21 cellular contexts compared by ENCODE assay signal in genomic region chr21:38902608-38903445, GRCh38.
DNase-seq lines count a peak whose midpoint lies in the region; ATAC-seq and TF ChIP-seq lines count a peak whose summit lies in the region.
"Had no signal": no experiment of that assay in that cellular context is flagged by ENCODE, and none has a peak within 500 bp of the region (broad histone marks: within the 10 kb centered on the region; RNA-seq: fewer than 3 reads in every experiment).

No MANE protein-coding gene starts in this region.

- no peaks in the 10 kb centered on the region for H3K27me3 ChIP-seq in heart right ventricle
- no peaks in the 10 kb centered on the region for H3K27me3 ChIP-seq in foreskin keratinocyte
- no peaks in the 10 kb centered on the region for H3K27me3 ChIP-seq in uterus
- H3K27me3 ChIP-seq: BLaER1 treated with 17β-estradiol and CSF1 and Interleukin-3, amounts not matched to agents 10 nM and 100 nM; upper lobe of right lung had no signal

- no peak overlapping the region for H3K27ac Mint-ChIP-seq in stimulated activated naive CD8-positive, alpha-beta T cell treated with anti-CD3 and anti-CD28 coated beads, Interleukin-15, amount 100 ng/mL, for 72 hours
- H3K27ac Mint-ChIP-seq: activated T-helper 17 cell treated with anti-CD3 and anti-CD28 coated beads, Interleukin-2, amount 50 U/mL, for 72 hours; memory B cell; natural killer cell; T-cell had no signal

- peaks cover 11 to 21% of the 10 kb centered on the region in 2 donors for H3K9me3 Mint-ChIP-seq in stimulated activated naive CD8-positive, alpha-beta T cell treated with anti-CD3 and anti-CD28 coated beads, Interleukin-15, amount 100 ng/mL, for 72 hours
- H3K9me3 Mint-ChIP-seq: natural killer cell had no signal

- peaks cover 0 to 14% (median 0%) of the 10 kb centered on the region in 11 donors for H3K9me3 ChIP-seq in heart right ventricle
- no peaks in the 10 kb centered on the region for H3K9me3 ChIP-seq in uterus
- H3K9me3 ChIP-seq: A549, upper lobe of right lung had no signal

- H3K4me1 ChIP-seq in heart right ventricle: peaks cover 12 to 37% (median 24%) of the 10 kb centered on the region in 9 donors
- H3K4me1 ChIP-seq in foreskin keratinocyte: peaks cover 17% of the 10 kb centered on the region
- H3K4me1 ChIP-seq in uterus: peaks cover 5% of the 10 kb centered on the region in 2 donors

- no peak overlapping the region for H3K4me3 Mint-ChIP-seq in stimulated activated naive CD8-positive, alpha-beta T cell treated with anti-CD3 and anti-CD28 coated beads, Interleukin-15, amount 100 ng/mL, for 72 hours
- H3K4me3 Mint-ChIP-seq: activated T-helper 17 cell treated with anti-CD3 and anti-CD28 coated beads, Interleukin-2, amount 50 U/mL, for 72 hours; memory B cell; natural killer cell; T-cell had no signal

- WGBS in heart right ventricle, 2 donors: 72 to 73% methylated on average over 9 of the region's 9 CpGs

- H3K36me3 ChIP-seq in heart right ventricle: no peaks in the 10 kb centered on the region
- no peaks in the 10 kb centered on the region for H3K36me3 ChIP-seq in uterus
- H3K36me3 ChIP-seq: BLaER1 treated with 17β-estradiol and CSF1 and Interleukin-3, amounts not matched to agents 10 nM and 100 nM; upper lobe of right lung had no signal

- H3K4me1 Mint-ChIP-seq in stimulated activated naive CD8-positive, alpha-beta T cell treated with anti-CD3 and anti-CD28 coated beads, Interleukin-15, amount 100 ng/mL, for 72 hours: no peaks in the 10 kb centered on the region
- H3K4me1 Mint-ChIP-seq: memory B cell, natural killer cell, T-cell had no signal

- DNase-seq in heart right ventricle (no peak), Right ventricle myocardium inferior (ENCODE audit: missing footprints) (no peak), foreskin keratinocyte (peak in 1 of 2 donors; percentile 54), renal cortical epithelial cell (ENCODE audit: low read depth) (peak; percentile 68), uterus (no peak), NCI-H1436 (lab: John Stamatoyannopoulos, UW) (no peak), activated gamma-delta T cell treated with Interleukin-2 at 50 U/mL for 16 hours (no peak)
- DNase-seq in stimulated activated naive CD8-positive, alpha-beta T cell treated with anti-CD3 and anti-CD28 coated beads, Interleukin-15, amount 100 ng/mL, for 72 hours: no peak
- DNase-seq: activated CD4-positive, alpha-beta T cell treated with anti-CD3 and anti-CD28 coated beads for 4 hours; central memory CD4-positive, alpha-beta T cell; head of caudate nucleus; natural killer cell; NCI-H1417; NCI-H524 treated with DMSO at 0.1 percent for 48 hours; posterior cingulate gyrus; T-cell; upper lobe of right lung had no signal

- intact Hi-C loops in heart right ventricle (cut with DNase I) (loop anchor here in 4 of 10 donors (5.0 to 10.0 kb wide), 4 partner anchors 48 to 184 kb away; no protein-coding TSS in a partner anchor), Right ventricle myocardium inferior (cut with DNase I) (no loop called here), uterus (cut with DNase I; ENCODE audit: low total_unique reads) (no loop called here)

- H3K4me3 ChIP-seq in heart right ventricle (no peak overlapping the region), uterus (no peak overlapping the region)
- H3K4me3 ChIP-seq: A549; BLaER1 treated with 17β-estradiol and CSF1 and Interleukin-3, amounts not matched to agents 10 nM and 100 nM; upper lobe of right lung had no signal

- TF ChIP-seq POLR2A in uterus (IDR thresholded peaks at IDR 0.05): no peak

- TF ChIP-seq CTCF in heart right ventricle (IDR thresholded peaks at IDR 0.05): no peak
- TF ChIP-seq CTCF in foreskin keratinocyte (conservative IDR thresholded peaks at IDR 0.05): no peak
- TF ChIP-seq CTCF in uterus (IDR thresholded peaks at IDR 0.05): no peak

- no peaks in the 10 kb centered on the region for H3K27me3 Mint-ChIP-seq in stimulated activated naive CD8-positive, alpha-beta T cell treated with anti-CD3 and anti-CD28 coated beads, Interleukin-15, amount 100 ng/mL, for 72 hours

- H3K27ac ChIP-seq in heart right ventricle (peak overlapping the region; percentile 15 to 84 (median 72)), foreskin keratinocyte (peak overlapping the region; percentile 96), uterus (peak overlapping the region; percentile 38 to 49)
- H3K27ac ChIP-seq: A549; BLaER1 treated with 17β-estradiol and CSF1 and Interleukin-3, amounts not matched to agents 10 nM and 100 nM had no signal

- ATAC-seq in heart right ventricle (no peak), Right ventricle myocardium inferior (no peak), foreskin keratinocyte (no peak)
- no peak for ATAC-seq in stimulated activated naive CD8-positive, alpha-beta T cell treated with anti-CD3 and anti-CD28 coated beads, Interleukin-15, amount 100 ng/mL, for 72 hours
- ATAC-seq: A549; activated T-helper 17 cell treated with anti-CD3 and anti-CD28 coated beads, Interleukin-2, amount 50 U/mL, for 72 hours; natural killer cell; T-cell; upper lobe of right lung had no signal

Comparison
In these comparisons a context has a peak if more than half of its experiments do, and no peak if none do; other contexts are left out.
1. H3K27ac ChIP-seq: peak in every context shown above with its lines; median percentile 96 in foreskin keratinocyte; 72 in heart right ventricle; 44 in uterus.